ENCODE assay signal across 1 cellular context in the genomic region with DNA sequence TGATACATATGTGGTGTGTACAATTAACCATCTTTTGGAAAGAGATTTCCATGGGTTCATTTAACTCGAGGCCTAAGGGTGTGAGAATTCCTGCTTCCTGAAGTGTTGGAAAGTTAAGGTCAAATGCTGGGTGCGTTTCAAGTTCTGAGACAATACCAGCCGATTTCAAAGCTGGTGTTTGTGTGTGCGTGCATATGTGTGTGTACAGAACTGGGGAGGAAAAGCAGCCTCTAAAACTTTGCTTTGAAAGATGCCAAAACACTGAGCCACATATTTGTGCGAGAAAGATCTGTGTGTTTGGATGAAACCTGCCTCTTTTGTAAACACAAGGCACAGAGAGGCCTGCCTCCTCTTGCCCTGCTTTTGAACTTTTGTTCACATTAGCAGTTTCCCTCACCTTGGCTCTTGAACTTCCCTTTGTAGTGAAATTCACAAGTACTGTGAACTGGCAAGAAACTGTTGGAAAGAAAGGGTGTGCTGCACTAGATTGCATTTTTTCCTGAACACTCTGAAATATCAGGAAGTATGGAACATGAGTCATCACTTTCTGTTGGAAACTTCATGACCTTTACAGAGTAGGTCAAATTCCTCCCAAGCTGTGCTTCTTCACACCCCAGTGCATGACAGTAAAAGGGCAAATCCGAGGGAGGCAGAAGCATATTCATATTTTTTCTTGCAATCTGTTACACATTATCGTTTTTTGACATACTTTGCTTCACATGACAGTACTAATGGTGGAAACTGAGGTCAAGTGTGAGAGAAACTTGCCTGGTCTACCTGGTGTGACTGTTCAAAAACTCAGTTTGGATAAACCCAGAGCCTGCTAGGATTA.
TF ChIP-seq lines count a peak whose summit lies in the region.

No MANE protein-coding gene starts in this region.

TF ChIP-seq in K562, 482 proteins besides CTCF, POLR2A, EP300 and RAD21 (continues in another document):
- TF ChIP-seq, protein P1, sequence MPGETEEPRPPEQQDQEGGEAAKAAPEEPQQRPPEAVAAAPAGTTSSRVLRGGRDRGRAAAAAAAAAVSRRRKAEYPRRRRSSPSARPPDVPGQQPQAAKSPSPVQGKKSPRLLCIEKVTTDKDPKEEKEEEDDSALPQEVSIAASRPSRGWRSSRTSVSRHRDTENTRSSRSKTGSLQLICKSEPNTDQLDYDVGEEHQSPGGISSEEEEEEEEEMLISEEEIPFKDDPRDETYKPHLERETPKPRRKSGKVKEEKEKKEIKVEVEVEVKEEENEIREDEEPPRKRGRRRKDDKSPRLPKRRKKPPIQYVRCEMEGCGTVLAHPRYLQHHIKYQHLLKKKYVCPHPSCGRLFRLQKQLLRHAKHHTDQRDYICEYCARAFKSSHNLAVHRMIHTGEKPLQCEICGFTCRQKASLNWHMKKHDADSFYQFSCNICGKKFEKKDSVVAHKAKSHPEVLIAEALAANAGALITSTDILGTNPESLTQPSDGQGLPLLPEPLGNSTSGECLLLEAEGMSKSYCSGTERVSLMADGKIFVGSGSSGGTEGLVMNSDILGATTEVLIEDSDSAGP (CRISPR knock-in tag; IDR thresholded peaks at IDR 0.05) = no peak
- TF ChIP-seq ARHGAP35 (IDR thresholded peaks at IDR 0.05; ENCODE audit: partially characterized antibody) (no peak), NR2F6 (CRISPR knock-in tag; IDR thresholded peaks at IDR 0.05) (0 out of 2 replicates have a peak, but pooled peaks have one; percentile 28), TEAD2 (tag; IDR thresholded peaks at IDR 0.05) (no peak), KLF13 (tag; IDR thresholded peaks at IDR 0.05; ENCODE audit: borderline replicate concordance, low read depth) (no peak), HDGF (IDR thresholded peaks at IDR 0.05) (no peak), ARID2 (IDR thresholded peaks at IDR 0.05) (no peak), CHD2 (IDR thresholded peaks at IDR 0.05; ENCODE audit: low read depth, low read length) (no peak), ZNF175 (CRISPR knock-in tag; IDR thresholded peaks at IDR 0.05; ENCODE audit: low read depth) (peak; percentile 52; the same call in 1 of the 2 replicates), RBM14 (IDR thresholded peaks at IDR 0.05; ENCODE audit: borderline replicate concordance, insufficient read depth, low read depth, low read length) (no peak), ZNF23 (CRISPR knock-in tag; IDR thresholded peaks at IDR 0.05) (no peak), MYBL2 (IDR thresholded peaks at IDR 0.05; ENCODE audit: low read depth) (no peak), MYBL2 (CRISPR knock-in tag; IDR thresholded peaks at IDR 0.05; ENCODE audit: borderline replicate concordance) (no peak), KDM5B (IDR thresholded peaks at IDR 0.05; ENCODE audit: insufficient replicate concordance, low read depth, low read length) (no peak), HNRNPLL (IDR thresholded peaks at IDR 0.05; ENCODE audit: low read depth, low read length, poor library complexity, severe bottlenecking) (no peak), KAT7 (CRISPR knock-in tag; IDR thresholded peaks at IDR 0.05; ENCODE audit: borderline replicate concordance) (no peak), HNRNPUL1 (IDR thresholded peaks at IDR 0.05; ENCODE audit: low read length) (no peak), NCOR1 (IDR thresholded peaks at IDR 0.05) (0 out of 2 replicates have a peak, but pooled peaks have one; percentile 8), SMARCA5 (IDR thresholded peaks at IDR 0.05) (no peak), MYNN (IDR thresholded peaks at IDR 0.05) (no peak), MYNN (CRISPR knock-in tag; IDR thresholded peaks at IDR 0.05) (no peak), CHD1 (IDR thresholded peaks at IDR 0.05; ENCODE audit: low read length) (no peak), ERF (CRISPR knock-in tag; IDR thresholded peaks at IDR 0.05) (no peak), ZNF76 (CRISPR knock-in tag; IDR thresholded peaks at IDR 0.05; ENCODE audit: borderline replicate concordance) (no peak), NBN (IDR thresholded peaks at IDR 0.05; ENCODE audit: low read depth) (no peak), MEF2D (tag; conservative IDR thresholded peaks at IDR 0.05; ENCODE audit: low read depth) (0 out of 2 replicates have a peak, but pooled peaks have one; percentile 15), ZNF644 (tag; IDR thresholded peaks at IDR 0.05; ENCODE audit: low read depth) (no peak; the same call in 1 of the 2 replicates), ZSCAN29 (IDR thresholded peaks at IDR 0.05) (no peak), SMARCB1 (IDR thresholded peaks at IDR 0.05; ENCODE audit: insufficient read length, low read depth) (no peak), MTA3 (IDR thresholded peaks at IDR 0.05; ENCODE audit: borderline replicate concordance) (0 out of 2 replicates have a peak, but pooled peaks have one; percentile 33), SP2 (IDR thresholded peaks at IDR 0.05; ENCODE audit: extremely low read depth, low read depth, low read length, poor library complexity, severe bottlenecking) (no peak), ZNF316 (IDR thresholded peaks at IDR 0.05) (peak; percentile 98), TRIM24 (IDR thresholded peaks at IDR 0.05) (peak in 1 of 2 experiments; percentile 25; a peak in 1 of 4 replicates), GABPB2 (CRISPR knock-in tag; conservative IDR thresholded peaks at IDR 0.05) (no peak), FOSL1 (tag; conservative IDR thresholded peaks at IDR 0.05) (peak; percentile 89), SRSF3 (IDR thresholded peaks at IDR 0.05; ENCODE audit: insufficient read depth, low read length) (no peak), MXI1 (IDR thresholded peaks at IDR 0.05; ENCODE audit: low read depth, low read length) (no peak), TAF7 (tag; IDR thresholded peaks at IDR 0.05) (no peak), FIP1L1 (IDR thresholded peaks at IDR 0.05; ENCODE audit: low read depth, low read length, poor library complexity, severe bottlenecking) (no peak), SNIP1 (IDR thresholded peaks at IDR 0.05; ENCODE audit: low read depth) (no peak), HNRNPH1 (optimal IDR thresholded peaks at IDR 0.05; ENCODE audit: low read depth, low read length) (no peak), JUNB (CRISPR knock-in tag; conservative IDR thresholded peaks at IDR 0.05) (no peak)
- TF ChIP-seq, protein P2, sequence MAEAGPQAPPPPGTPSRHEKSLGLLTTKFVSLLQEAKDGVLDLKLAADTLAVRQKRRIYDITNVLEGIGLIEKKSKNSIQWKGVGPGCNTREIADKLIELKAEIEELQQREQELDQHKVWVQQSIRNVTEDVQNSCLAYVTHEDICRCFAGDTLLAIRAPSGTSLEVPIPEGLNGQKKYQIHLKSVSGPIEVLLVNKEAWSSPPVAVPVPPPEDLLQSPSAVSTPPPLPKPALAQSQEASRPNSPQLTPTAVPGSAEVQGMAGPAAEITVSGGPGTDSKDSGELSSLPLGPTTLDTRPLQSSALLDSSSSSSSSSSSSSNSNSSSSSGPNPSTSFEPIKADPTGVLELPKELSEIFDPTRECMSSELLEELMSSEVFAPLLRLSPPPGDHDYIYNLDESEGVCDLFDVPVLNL (CRISPR knock-in tag; IDR thresholded peaks at IDR 0.05; ENCODE audit: low read depth) = no peak
- TF ChIP-seq, protein P3, sequence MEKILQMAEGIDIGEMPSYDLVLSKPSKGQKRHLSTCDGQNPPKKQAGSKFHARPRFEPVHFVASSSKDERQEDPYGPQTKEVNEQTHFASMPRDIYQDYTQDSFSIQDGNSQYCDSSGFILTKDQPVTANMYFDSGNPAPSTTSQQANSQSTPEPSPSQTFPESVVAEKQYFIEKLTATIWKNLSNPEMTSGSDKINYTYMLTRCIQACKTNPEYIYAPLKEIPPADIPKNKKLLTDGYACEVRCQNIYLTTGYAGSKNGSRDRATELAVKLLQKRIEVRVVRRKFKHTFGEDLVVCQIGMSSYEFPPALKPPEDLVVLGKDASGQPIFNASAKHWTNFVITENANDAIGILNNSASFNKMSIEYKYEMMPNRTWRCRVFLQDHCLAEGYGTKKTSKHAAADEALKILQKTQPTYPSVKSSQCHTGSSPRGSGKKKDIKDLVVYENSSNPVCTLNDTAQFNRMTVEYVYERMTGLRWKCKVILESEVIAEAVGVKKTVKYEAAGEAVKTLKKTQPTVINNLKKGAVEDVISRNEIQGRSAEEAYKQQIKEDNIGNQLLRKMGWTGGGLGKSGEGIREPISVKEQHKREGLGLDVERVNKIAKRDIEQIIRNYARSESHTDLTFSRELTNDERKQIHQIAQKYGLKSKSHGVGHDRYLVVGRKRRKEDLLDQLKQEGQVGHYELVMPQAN (IDR thresholded peaks at IDR 0.05; ENCODE audit: borderline replicate concordance) = no peak
- TF ChIP-seq, protein P4, sequence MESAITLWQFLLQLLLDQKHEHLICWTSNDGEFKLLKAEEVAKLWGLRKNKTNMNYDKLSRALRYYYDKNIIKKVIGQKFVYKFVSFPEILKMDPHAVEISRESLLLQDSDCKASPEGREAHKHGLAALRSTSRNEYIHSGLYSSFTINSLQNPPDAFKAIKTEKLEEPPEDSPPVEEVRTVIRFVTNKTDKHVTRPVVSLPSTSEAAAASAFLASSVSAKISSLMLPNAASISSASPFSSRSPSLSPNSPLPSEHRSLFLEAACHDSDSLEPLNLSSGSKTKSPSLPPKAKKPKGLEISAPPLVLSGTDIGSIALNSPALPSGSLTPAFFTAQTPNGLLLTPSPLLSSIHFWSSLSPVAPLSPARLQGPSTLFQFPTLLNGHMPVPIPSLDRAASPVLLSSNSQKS (CRISPR knock-in tag; IDR thresholded peaks at IDR 0.05) = no peak
- TF ChIP-seq, protein P5, sequence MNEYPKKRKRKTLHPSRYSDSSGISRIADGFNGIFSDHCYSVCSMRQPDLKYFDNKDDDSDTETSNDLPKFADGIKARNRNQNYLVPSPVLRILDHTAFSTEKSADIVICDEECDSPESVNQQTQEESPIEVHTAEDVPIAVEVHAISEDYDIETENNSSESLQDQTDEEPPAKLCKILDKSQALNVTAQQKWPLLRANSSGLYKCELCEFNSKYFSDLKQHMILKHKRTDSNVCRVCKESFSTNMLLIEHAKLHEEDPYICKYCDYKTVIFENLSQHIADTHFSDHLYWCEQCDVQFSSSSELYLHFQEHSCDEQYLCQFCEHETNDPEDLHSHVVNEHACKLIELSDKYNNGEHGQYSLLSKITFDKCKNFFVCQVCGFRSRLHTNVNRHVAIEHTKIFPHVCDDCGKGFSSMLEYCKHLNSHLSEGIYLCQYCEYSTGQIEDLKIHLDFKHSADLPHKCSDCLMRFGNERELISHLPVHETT (CRISPR knock-in tag; conservative IDR thresholded peaks at IDR 0.05 in 1 of 2, IDR thresholded peaks at IDR 0.05 in 1 of 2) = peak in 1 of 2 experiments; percentile 67; a peak in 1 of 4 replicates
- TF ChIP-seq, protein P6, sequence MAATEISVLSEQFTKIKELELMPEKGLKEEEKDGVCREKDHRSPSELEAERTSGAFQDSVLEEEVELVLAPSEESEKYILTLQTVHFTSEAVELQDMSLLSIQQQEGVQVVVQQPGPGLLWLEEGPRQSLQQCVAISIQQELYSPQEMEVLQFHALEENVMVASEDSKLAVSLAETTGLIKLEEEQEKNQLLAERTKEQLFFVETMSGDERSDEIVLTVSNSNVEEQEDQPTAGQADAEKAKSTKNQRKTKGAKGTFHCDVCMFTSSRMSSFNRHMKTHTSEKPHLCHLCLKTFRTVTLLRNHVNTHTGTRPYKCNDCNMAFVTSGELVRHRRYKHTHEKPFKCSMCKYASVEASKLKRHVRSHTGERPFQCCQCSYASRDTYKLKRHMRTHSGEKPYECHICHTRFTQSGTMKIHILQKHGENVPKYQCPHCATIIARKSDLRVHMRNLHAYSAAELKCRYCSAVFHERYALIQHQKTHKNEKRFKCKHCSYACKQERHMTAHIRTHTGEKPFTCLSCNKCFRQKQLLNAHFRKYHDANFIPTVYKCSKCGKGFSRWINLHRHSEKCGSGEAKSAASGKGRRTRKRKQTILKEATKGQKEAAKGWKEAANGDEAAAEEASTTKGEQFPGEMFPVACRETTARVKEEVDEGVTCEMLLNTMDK (IDR thresholded peaks at IDR 0.05; ENCODE audit: borderline replicate concordance, insufficient read depth, low read depth, low read length, poor library complexity, severe bottlenecking) = no peak
- TF ChIP-seq, protein P7, sequence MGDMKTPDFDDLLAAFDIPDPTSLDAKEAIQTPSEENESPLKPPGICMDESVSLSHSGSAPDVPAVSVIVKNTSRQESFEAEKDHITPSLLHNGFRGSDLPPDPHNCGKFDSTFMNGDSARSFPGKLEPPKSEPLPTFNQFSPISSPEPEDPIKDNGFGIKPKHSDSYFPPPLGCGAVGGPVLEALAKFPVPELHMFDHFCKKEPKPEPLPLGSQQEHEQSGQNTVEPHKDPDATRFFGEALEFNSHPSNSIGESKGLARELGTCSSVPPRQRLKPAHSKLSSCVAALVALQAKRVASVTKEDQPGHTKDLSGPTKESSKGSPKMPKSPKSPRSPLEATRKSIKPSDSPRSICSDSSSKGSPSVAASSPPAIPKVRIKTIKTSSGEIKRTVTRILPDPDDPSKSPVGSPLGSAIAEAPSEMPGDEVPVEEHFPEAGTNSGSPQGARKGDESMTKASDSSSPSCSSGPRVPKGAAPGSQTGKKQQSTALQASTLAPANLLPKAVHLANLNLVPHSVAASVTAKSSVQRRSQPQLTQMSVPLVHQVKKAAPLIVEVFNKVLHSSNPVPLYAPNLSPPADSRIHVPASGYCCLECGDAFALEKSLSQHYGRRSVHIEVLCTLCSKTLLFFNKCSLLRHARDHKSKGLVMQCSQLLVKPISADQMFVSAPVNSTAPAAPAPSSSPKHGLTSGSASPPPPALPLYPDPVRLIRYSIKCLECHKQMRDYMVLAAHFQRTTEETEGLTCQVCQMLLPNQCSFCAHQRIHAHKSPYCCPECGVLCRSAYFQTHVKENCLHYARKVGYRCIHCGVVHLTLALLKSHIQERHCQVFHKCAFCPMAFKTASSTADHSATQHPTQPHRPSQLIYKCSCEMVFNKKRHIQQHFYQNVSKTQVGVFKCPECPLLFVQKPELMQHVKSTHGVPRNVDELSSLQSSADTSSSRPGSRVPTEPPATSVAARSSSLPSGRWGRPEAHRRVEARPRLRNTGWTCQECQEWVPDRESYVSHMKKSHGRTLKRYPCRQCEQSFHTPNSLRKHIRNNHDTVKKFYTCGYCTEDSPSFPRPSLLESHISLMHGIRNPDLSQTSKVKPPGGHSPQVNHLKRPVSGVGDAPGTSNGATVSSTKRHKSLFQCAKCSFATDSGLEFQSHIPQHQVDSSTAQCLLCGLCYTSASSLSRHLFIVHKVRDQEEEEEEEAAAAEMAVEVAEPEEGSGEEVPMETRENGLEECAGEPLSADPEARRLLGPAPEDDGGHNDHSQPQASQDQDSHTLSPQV (IDR thresholded peaks at IDR 0.05) = peak; percentile 77
